In genomic region chr4:42641696-42642095, GRCh38 we compare ENCODE assay signal across 15 cellular contexts. TPM values are rescaled to one million over a fixed set of nuclear protein-coding genes. Genes with fewer than 3 reads are reported as not detected.
DNase-seq lines count a peak whose midpoint lies in the region; ATAC-seq lines count a peak whose summit lies in the region.
"Had no signal": no experiment of that assay in that cellular context is flagged by ENCODE, and none has a peak within 500 bp of the region (broad histone marks: within the 10 kb centered on the region; RNA-seq: fewer than 3 reads in every experiment).

No MANE protein-coding gene starts in this region.

- H3K27ac ChIP-seq in caudate nucleus (ENCODE audit: low read depth, low read length) = peak overlapping the region; percentile 65
- H3K27ac ChIP-seq in aorta (ENCODE audit: low read depth in 1 of 2, low read length in 2 of 2) = no peak overlapping the region
- H3K27ac ChIP-seq: upper lobe of left lung had no signal

- H3K9me3 ChIP-seq in aorta (ENCODE audit: control insufficient read depth, low read length) = no peaks in the 10 kb centered on the region
- H3K9me3 ChIP-seq: upper lobe of left lung had no signal

- no peak overlapping the region for H3K4me3 ChIP-seq in aorta (ENCODE audit: low read length in 2 of 2)
- H3K4me3 ChIP-seq: upper lobe of left lung had no signal

- WGBS in aorta, 2 donors = 91 to 97% methylated on average over 1 of the region's 1 CpG

- no peaks in the 10 kb centered on the region for H3K4me1 ChIP-seq in aorta (ENCODE audit: control insufficient read depth in 1 of 2, insufficient read depth in 2 of 2, low read length in 2 of 2)

- intact Hi-C loops in activated CD4-positive, alpha-beta T cell treated with anti-CD3 and anti-CD28 coated beads, Interleukin-2, amount 10 ng/mL, durations not matched to agents 24 days and 14 days (cut with micrococcal nuclease) = loop anchor here (1.0 to 2.0 kb wide), 2 partner anchors 13 to 31 kb away; no protein-coding TSS in a partner anchor
- intact Hi-C loops in aorta (cut with DNase I) = no loop called here

- peaks cover 3% of the 10 kb centered on the region for H3K36me3 Mint-ChIP-seq in activated CD4-positive, alpha-beta T cell treated with anti-CD3 and anti-CD28 coated beads, Interleukin-2, amount 10 ng/mL, durations not matched to agents 24 days and 14 days (ENCODE audit: low read depth)
- H3K36me3 Mint-ChIP-seq in stimulated activated memory B cell treated with anti-CD40 and anti-IgM and Interleukin-4, amounts not matched to agents 10 μg/mL and 1 μg/mL and 100 μg/mL, for 72 hours = no peaks in the 10 kb centered on the region
- H3K36me3 Mint-ChIP-seq: T-cell had no signal

- DNase-seq in activated CD4-positive, alpha-beta T cell treated with anti-CD3 and anti-CD28 coated beads, Interleukin-2, amount 10 ng/mL, durations not matched to agents 24 days and 14 days = no peak
- DNase-seq in activated CD4-positive, alpha-beta T cell treated with anti-CD3 and anti-CD28 coated beads for 1 hour = no peak
- no peak for DNase-seq in caudate nucleus (lab: John Stamatoyannopoulos, UW)
- DNase-seq in D341Med (ENCODE audit: low spot score) = no peak
- no peak for DNase-seq in aorta
- DNase-seq: activated CD4-positive, alpha-beta T cell treated with anti-CD3 and anti-CD28 coated beads for 4 hours; activated naive CD4-positive, alpha-beta T cell treated with Interleukin-2 at 50 U/mL for 16 hours; Calu3; NCI-H2227 treated with DMSO at 0.1 percent for 48 hours; T-cell; upper lobe of left lung had no signal

- H3K27me3 Mint-ChIP-seq in activated CD4-positive, alpha-beta T cell treated with anti-CD3 and anti-CD28 coated beads, Interleukin-2, amount 10 ng/mL, durations not matched to agents 24 days and 14 days = no peaks in the 10 kb centered on the region
- no peaks in the 10 kb centered on the region for H3K27me3 Mint-ChIP-seq in stimulated activated memory B cell treated with anti-CD40 and anti-IgM and Interleukin-4, amounts not matched to agents 10 μg/mL and 1 μg/mL and 100 μg/mL, for 72 hours
- H3K27me3 Mint-ChIP-seq: T-cell had no signal

- ATAC-seq in HG03432 (IDR thresholded peaks at IDR 0.05; ENCODE audit: unreplicated experiment) = peak; percentile 15
- peak; percentile 38 for ATAC-seq in stimulated activated memory B cell treated with anti-CD40 and anti-IgM and Interleukin-4, amounts not matched to agents 10 μg/mL and 1 μg/mL and 100 μg/mL, for 72 hours
- ATAC-seq in GM18519 (IDR thresholded peaks at IDR 0.05; ENCODE audit: low FRiP score, unreplicated experiment) = no peak
- no peak for ATAC-seq in aorta (ENCODE audit: low FRiP score)
- ATAC-seq: PC-3 had no signal

- no peaks in the 10 kb centered on the region for H3K27me3 ChIP-seq in aorta (ENCODE audit: control insufficient read depth in 1 of 2, insufficient read depth in 2 of 2, low read length in 1 of 2)
- H3K27me3 ChIP-seq: upper lobe of left lung had no signal

- peak overlapping the region; percentile 8 for H3K4me3 Mint-ChIP-seq in activated CD4-positive, alpha-beta T cell treated with anti-CD3 and anti-CD28 coated beads, Interleukin-2, amount 10 ng/mL, durations not matched to agents 24 days and 14 days
- peak overlapping the region; percentile 41 for H3K4me3 Mint-ChIP-seq in stimulated activated memory B cell treated with anti-CD40 and anti-IgM and Interleukin-4, amounts not matched to agents 10 μg/mL and 1 μg/mL and 100 μg/mL, for 72 hours

- peaks cover 45% of the 10 kb centered on the region for H3K4me1 Mint-ChIP-seq in activated CD4-positive, alpha-beta T cell treated with anti-CD3 and anti-CD28 coated beads, Interleukin-2, amount 10 ng/mL, durations not matched to agents 24 days and 14 days
- H3K4me1 Mint-ChIP-seq in stimulated activated memory B cell treated with anti-CD40 and anti-IgM and Interleukin-4, amounts not matched to agents 10 μg/mL and 1 μg/mL and 100 μg/mL, for 72 hours = peaks cover 98% of the 10 kb centered on the region

- H3K36me3 ChIP-seq in aorta (ENCODE audit: control insufficient read depth in 1 of 2, insufficient read depth in 2 of 2, low read length in 1 of 2) = no peaks in the 10 kb centered on the region
- H3K36me3 ChIP-seq: upper lobe of left lung had no signal

- H3K27ac Mint-ChIP-seq in activated CD4-positive, alpha-beta T cell treated with anti-CD3 and anti-CD28 coated beads, Interleukin-2, amount 10 ng/mL, durations not matched to agents 24 days and 14 days = no peak overlapping the region
- peak overlapping the region; percentile 78 for H3K27ac Mint-ChIP-seq in stimulated activated memory B cell treated with anti-CD40 and anti-IgM and Interleukin-4, amounts not matched to agents 10 μg/mL and 1 μg/mL and 100 μg/mL, for 72 hours

- no peaks in the 10 kb centered on the region for H3K9me3 Mint-ChIP-seq in activated CD4-positive, alpha-beta T cell treated with anti-CD3 and anti-CD28 coated beads, Interleukin-2, amount 10 ng/mL, durations not matched to agents 24 days and 14 days
- H3K9me3 Mint-ChIP-seq in stimulated activated memory B cell treated with anti-CD40 and anti-IgM and Interleukin-4, amounts not matched to agents 10 μg/mL and 1 μg/mL and 100 μg/mL, for 72 hours = peaks cover 2% of the 10 kb centered on the region
- H3K9me3 Mint-ChIP-seq: T-cell had no signal

RNA-seq across cellular contexts. Expression of gene ATP8A1, which starts 15.2 kb away (rescaled TPM):
- total RNA-seq in activated CD4-positive, alpha-beta T cell treated with anti-CD3 and anti-CD28 coated beads, Interleukin-2, amount 10 ng/mL, durations not matched to agents 24 days and 14 days = 21.8 and 24.3 TPM in 2 replicates
- total RNA-seq in aorta = 10 to 100 TPM; 11.6 to 13.2 TPM
- polyA plus RNA-seq in aorta = 1 to 10 TPM in 1 of 2 donors, under 1 TPM in 1; 0.38 to 1.8 TPM

Comparison
In these comparisons a context has a peak if more than half of its experiments do, and no peak if none do; other contexts are left out.
1. ATAC-seq: peak in HG03432 (single experiment) and stimulated activated memory B cell treated with anti-CD40 and anti-IgM and Interleukin-4, amounts not matched to agents 10 μg/mL and 1 μg/mL and 100 μg/mL, for 72 hours (single experiment); none in GM18519 (single experiment) and aorta (single experiment).